1 cellular context compared by ENCODE assay signal in genomic region chr2:113111823-113112287, GRCh38.
TF ChIP-seq lines count a peak whose summit lies in the region.

No MANE protein-coding gene starts in this region.

TF ChIP-seq in K562, 482 proteins besides CTCF, POLR2A, EP300 and RAD21:
- TF ChIP-seq ZNF175 (CRISPR knock-in tag; IDR thresholded peaks at IDR 0.05; ENCODE audit: low read depth) (0 out of 2 replicates have a peak, but pooled peaks have one; percentile 25), LEF1 (IDR thresholded peaks at IDR 0.05) (no peak), CEBPG (CRISPR knock-in tag; IDR thresholded peaks at IDR 0.05) (no peak), CEBPG (tag; conservative IDR thresholded peaks at IDR 0.05 in 1 of 2, IDR thresholded peaks at IDR 0.05 in 1 of 2) (peak in 1 of 2 experiments; percentile 48; a peak in 3 of 4 replicates), PHB (CRISPR knock-in tag; IDR thresholded peaks at IDR 0.05) (no peak)
